In the genomic region with DNA sequence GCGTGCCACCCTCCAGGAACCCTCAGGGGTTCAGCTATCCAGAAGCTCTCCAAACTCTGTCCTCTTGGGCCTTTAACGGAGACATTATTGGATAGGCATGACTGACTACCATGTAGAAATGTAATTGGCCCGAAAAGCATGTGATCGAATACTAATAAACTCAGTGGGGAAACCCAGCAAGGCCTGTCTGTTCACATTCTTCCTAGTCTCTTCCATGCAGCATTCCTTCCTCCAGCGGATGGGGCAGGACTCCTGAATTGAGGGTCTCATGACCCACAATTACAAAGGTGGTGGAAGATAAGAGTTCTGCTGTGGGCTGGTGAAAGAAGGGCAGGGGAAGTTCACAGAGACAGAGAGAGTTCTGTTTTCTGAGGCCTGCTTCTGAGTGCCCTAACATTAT, we compare ENCODE assay signal across 29 cellular contexts.
"Had no signal": no experiment of that assay in that cellular context is flagged by ENCODE, and none has a peak within 500 bp of the region (broad histone marks: within the 10 kb centered on the region; RNA-seq: fewer than 3 reads in every experiment).

No MANE protein-coding gene starts in this region.

- H3K27ac Mint-ChIP-seq: activated CD4-positive, alpha-beta memory T cell treated with anti-CD3 and anti-CD28 coated beads for 36 hours; activated CD4-positive, alpha-beta T cell treated with anti-CD3 and anti-CD28 coated beads for 36 hours; activated CD4-positive, alpha-beta T cell treated with anti-CD3 and anti-CD28 coated beads, Interleukin-2, amount 10 ng/mL, durations not matched to agents 24 days and 14 days; activated CD8-positive, alpha-beta memory T cell treated with anti-CD3 and anti-CD28 coated beads, Interleukin-2, amount 10 ng/mL, durations not matched to agents 7 days and 5 days; activated CD8-positive, alpha-beta T cell treated with anti-CD3 and anti-CD28 coated beads, Interleukin-2, amount 10 ng/mL, durations not matched to agents 7 days and 5 days; activated naive CD4-positive, alpha-beta T cell treated with anti-CD3 and anti-CD28 coated beads for 36 hours; activated naive CD4-positive, alpha-beta T cell treated with anti-CD3 and anti-CD28 coated beads, Interleukin-2, amount 50 U/mL, for 24 hours; activated naive CD8-positive, alpha-beta T cell treated with anti-CD3 and anti-CD28 coated beads for 36 hours; activated naive CD8-positive, alpha-beta T cell treated with anti-CD3 and anti-CD28 coated beads, Interleukin-2, amount 50 U/mL, for 24 hours; activated T-helper 1 cell treated with anti-CD3 and anti-CD28 coated beads, Interleukin-12 subunit alpha, Interleukin-12 subunit beta, Interleukin-2, Interleukin-4 antibody, amounts not matched to agents 30 ng/mL and 10 ng/mL and 1 ng/mL, durations not matched to agents 14 hours and 24 hours and 36 hours; activated T-helper 2 cell treated with anti-CD3 and anti-CD28 coated beads, Interferon-gamma antibody, Interleukin-2, Interleukin-4, amounts not matched to agents 10 μg/mL and 5 μg/mL and 100 μg/mL, durations not matched to agents 14 hours and 24 hours and 36 hours; brain; T-helper 17 cell; T-helper 2 cell treated with Interferon-gamma antibody and Interleukin-4, amounts not matched to agents 5 μg/mL and 100 μg/mL, for 36 hours had no signal

- H3K4me3 Mint-ChIP-seq: activated CD4-positive, alpha-beta memory T cell treated with anti-CD3 and anti-CD28 coated beads for 36 hours; activated CD4-positive, alpha-beta T cell treated with anti-CD3 and anti-CD28 coated beads for 36 hours; activated CD4-positive, alpha-beta T cell treated with anti-CD3 and anti-CD28 coated beads, Interleukin-2, amount 10 ng/mL, durations not matched to agents 24 days and 14 days; activated CD8-positive, alpha-beta memory T cell treated with anti-CD3 and anti-CD28 coated beads, Interleukin-2, amount 10 ng/mL, durations not matched to agents 7 days and 5 days; activated CD8-positive, alpha-beta T cell treated with anti-CD3 and anti-CD28 coated beads, Interleukin-2, amount 10 ng/mL, durations not matched to agents 7 days and 5 days; activated naive CD4-positive, alpha-beta T cell treated with anti-CD3 and anti-CD28 coated beads for 36 hours; activated naive CD4-positive, alpha-beta T cell treated with anti-CD3 and anti-CD28 coated beads, Interleukin-2, amount 50 U/mL, for 24 hours; activated naive CD8-positive, alpha-beta T cell treated with anti-CD3 and anti-CD28 coated beads for 36 hours; activated naive CD8-positive, alpha-beta T cell treated with anti-CD3 and anti-CD28 coated beads, Interleukin-2, amount 50 U/mL, for 24 hours; activated T-helper 1 cell treated with anti-CD3 and anti-CD28 coated beads, Interleukin-12 subunit alpha, Interleukin-12 subunit beta, Interleukin-2, Interleukin-4 antibody, amounts not matched to agents 30 ng/mL and 10 ng/mL and 1 ng/mL, durations not matched to agents 14 hours and 24 hours and 36 hours; brain; T-helper 17 cell; T-helper 2 cell treated with Interferon-gamma antibody and Interleukin-4, amounts not matched to agents 5 μg/mL and 100 μg/mL, for 36 hours had no signal

- H3K36me3 Mint-ChIP-seq: activated CD4-positive, alpha-beta memory T cell treated with anti-CD3 and anti-CD28 coated beads for 36 hours; activated CD8-positive, alpha-beta memory T cell treated with anti-CD3 and anti-CD28 coated beads, Interleukin-2, amount 10 ng/mL, durations not matched to agents 7 days and 5 days; activated naive CD4-positive, alpha-beta T cell treated with anti-CD3 and anti-CD28 coated beads, Interleukin-2, amount 50 U/mL, for 24 hours; activated naive CD8-positive, alpha-beta T cell treated with anti-CD3 and anti-CD28 coated beads for 36 hours; brain had no signal

- H3K9me3 Mint-ChIP-seq: activated CD4-positive, alpha-beta memory T cell treated with anti-CD3 and anti-CD28 coated beads for 36 hours; activated CD4-positive, alpha-beta T cell treated with anti-CD3 and anti-CD28 coated beads, Interleukin-2, amount 10 ng/mL, durations not matched to agents 24 days and 14 days; activated naive CD4-positive, alpha-beta T cell treated with anti-CD3 and anti-CD28 coated beads, Interleukin-2, amount 50 U/mL, for 24 hours; activated naive CD8-positive, alpha-beta T cell treated with anti-CD3 and anti-CD28 coated beads, Interleukin-2, amount 50 U/mL, for 24 hours; activated T-helper 1 cell treated with anti-CD3 and anti-CD28 coated beads, Interleukin-12 subunit alpha, Interleukin-12 subunit beta, Interleukin-2, Interleukin-4 antibody, amounts not matched to agents 30 ng/mL and 10 ng/mL and 1 ng/mL, durations not matched to agents 14 hours and 24 hours and 36 hours had no signal

- ATAC-seq: activated CD4-positive, alpha-beta T cell treated with anti-CD3 and anti-CD28 coated beads for 36 hours; activated CD8-positive, alpha-beta memory T cell treated with anti-CD3 and anti-CD28 coated beads, Interleukin-2, amount 10 ng/mL, durations not matched to agents 7 days and 5 days; activated CD8-positive, alpha-beta T cell treated with anti-CD3 and anti-CD28 coated beads, Interleukin-2, amount 10 ng/mL, durations not matched to agents 7 days and 5 days; gastroesophageal sphincter; heart right ventricle; T-helper 17 cell had no signal

- DNase-seq: activated CD4-positive, alpha-beta memory T cell treated with anti-CD3 and anti-CD28 coated beads for 36 hours; activated CD4-positive, alpha-beta T cell treated with anti-CD3 and anti-CD28 coated beads for 36 hours; activated CD4-positive, alpha-beta T cell treated with anti-CD3 and anti-CD28 coated beads, Interleukin-2, amount 10 ng/mL, durations not matched to agents 24 days and 14 days; activated CD4-positive, CD25-positive, alpha-beta regulatory T cell; activated CD4-positive, CD25-positive, alpha-beta regulatory T cell treated with anti-CD3 and anti-CD28 coated beads, Interleukin-2, amount 50 U/mL, for 72 hours; activated CD8-positive, alpha-beta memory T cell treated with anti-CD3 and anti-CD28 coated beads, Interleukin-2, amount 10 ng/mL, durations not matched to agents 7 days and 5 days; activated CD8-positive, alpha-beta memory T cell treated with anti-CD3 and anti-CD28 coated beads, Interleukin-2, amount 50 U/mL, for 4 hours; activated CD8-positive, alpha-beta T cell treated with anti-CD3 and anti-CD28 coated beads, Interleukin-2, amount 10 ng/mL, durations not matched to agents 7 days and 5 days; activated effector memory CD4-positive, alpha-beta T cell treated with anti-CD3 and anti-CD28 coated beads, Interleukin-2, amount 50 U/mL, for 16 hours; activated naive CD4-positive, alpha-beta T cell treated with anti-CD3 and anti-CD28 coated beads for 36 hours; activated naive CD8-positive, alpha-beta T cell treated with anti-CD3 and anti-CD28 coated beads for 36 hours; activated naive CD8-positive, alpha-beta T cell treated with anti-CD3 and anti-CD28 coated beads, Interleukin-2, amount 50 U/mL, for 24 hours; activated T-cell treated with anti-CD3 and anti-CD28 coated beads, Interleukin-2, amount 50 U/mL, for 1 hour; activated T-cell treated with anti-CD3 and anti-CD28 coated beads, Interleukin-2, amount 50 U/mL, for 48 hours; central memory CD4-positive, alpha-beta T cell; cerebellar nuclear complex; colonic mucosa; effector CD8-positive, alpha-beta T cell; esophagus squamous epithelium; foreskin melanocyte; heart right ventricle; T-helper 17 cell; T1000 had no signal

- H3K4me1 Mint-ChIP-seq: activated CD4-positive, alpha-beta T cell treated with anti-CD3 and anti-CD28 coated beads for 36 hours; activated CD4-positive, alpha-beta T cell treated with anti-CD3 and anti-CD28 coated beads, Interleukin-2, amount 10 ng/mL, durations not matched to agents 24 days and 14 days; activated CD8-positive, alpha-beta memory T cell treated with anti-CD3 and anti-CD28 coated beads, Interleukin-2, amount 10 ng/mL, durations not matched to agents 7 days and 5 days; activated naive CD4-positive, alpha-beta T cell treated with anti-CD3 and anti-CD28 coated beads, Interleukin-2, amount 50 U/mL, for 24 hours; activated naive CD8-positive, alpha-beta T cell treated with anti-CD3 and anti-CD28 coated beads for 36 hours; activated naive CD8-positive, alpha-beta T cell treated with anti-CD3 and anti-CD28 coated beads, Interleukin-2, amount 50 U/mL, for 24 hours; brain; T-helper 17 cell had no signal
